In the genomic region with DNA sequence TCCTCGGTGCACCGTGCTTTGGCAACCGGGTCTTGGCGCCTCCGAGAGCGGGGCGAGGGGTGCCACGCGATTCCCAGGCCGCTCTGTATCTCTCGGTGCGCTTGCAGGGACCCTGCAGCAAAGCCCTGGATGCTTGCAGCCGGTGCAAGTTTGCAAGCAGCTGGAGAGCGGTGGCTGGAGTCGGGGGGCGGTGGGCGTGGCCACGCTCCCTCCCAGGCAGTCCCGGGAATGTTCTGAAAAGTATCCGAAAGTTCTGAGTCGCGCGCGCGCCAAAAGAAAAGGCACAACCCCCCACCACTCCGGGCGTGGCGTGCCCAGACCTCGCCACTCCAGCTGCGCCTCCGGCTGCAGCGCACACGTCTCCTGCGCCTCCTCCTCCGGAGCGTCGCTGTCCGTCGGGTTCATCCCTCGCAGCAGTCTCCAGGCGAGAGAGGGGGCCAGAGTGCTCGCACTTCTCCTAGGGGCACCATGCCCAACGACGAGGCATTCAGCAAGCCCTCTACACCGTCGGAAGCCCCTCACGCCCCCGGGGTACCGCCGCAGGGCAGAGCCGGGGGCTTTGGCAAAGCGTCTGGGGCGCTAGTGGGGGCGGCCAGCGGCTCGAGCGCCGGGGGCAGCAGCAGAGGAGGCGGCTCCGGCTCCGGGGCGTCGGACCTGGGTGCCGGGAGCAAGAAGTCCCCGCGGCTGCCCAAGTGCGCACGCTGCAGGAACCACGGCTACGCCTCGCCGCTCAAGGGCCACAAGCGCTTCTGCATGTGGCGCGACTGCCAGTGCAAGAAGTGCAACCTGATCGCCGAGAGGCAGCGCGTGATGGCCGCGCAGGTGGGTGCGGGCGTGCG, we compare ENCODE assay signal across 11 cellular contexts. TPM values are rescaled to one million over a fixed set of nuclear protein-coding genes. Genes with fewer than 3 reads are reported as not detected.
DNase-seq lines count a peak whose midpoint lies in the region; ATAC-seq and TF ChIP-seq lines count a peak whose summit lies in the region.
"Had no signal": no experiment of that assay in that cellular context is flagged by ENCODE, and none has a peak within 500 bp of the region (broad histone marks: within the 10 kb centered on the region; RNA-seq: fewer than 3 reads in every experiment).

Gene DMRT1 (plus strand): TSS at position 327 of the 839 bp plus-strand sequence. CDS start 142 bp downstream, at position 469.

- H3K4me1 ChIP-seq in hepatocyte (ENCODE audit: insufficient read depth) (peaks cover 5% of the 10 kb centered on the region), spleen (peaks cover 5 to 30% (median 20%) of the 10 kb centered on the region in 6 donors)

- H3K4me2 ChIP-seq in hepatocyte: peak within 1 kb of the TSS; percentile 70

- no peak within 1 kb of the TSS for H2AFZ ChIP-seq in hepatocyte

- H4K20me1 ChIP-seq in hepatocyte (ENCODE audit: insufficient read depth, poor library complexity, severe bottlenecking): no peaks in the 10 kb centered on the region

- no peaks in the 10 kb centered on the region for H3K79me2 ChIP-seq in hepatocyte

- WGBS in hepatocyte (ENCODE audit: low lambda C conversion rate, missing lambda C conversion rate): 4% methylated on average over 82 of the region's 84 CpGs
- WGBS in spleen, 5 donors: 2 to 7% (median 4%) methylated on average over 22 to 84 of the region's 84 CpGs

- H3K9me3 ChIP-seq in hepatocyte (ENCODE audit: low read depth) (no peaks in the 10 kb centered on the region), spleen (no peaks in the 10 kb centered on the region)

- H3K4me3 ChIP-seq in hepatocyte (no peak within 1 kb of the TSS), spleen (peak within 1 kb of the TSS in 2 of 8 donors; percentile 10 to 44)

- intact Hi-C loops in spleen (cut with DNase I; ENCODE audit: low total_unique reads): no loop called here

- no peak within 1 kb of the TSS for H3K27ac ChIP-seq in hepatocyte
- H3K27ac ChIP-seq in spleen: no peak within 1 kb of the TSS

- H3K9me2 ChIP-seq in hepatocyte (replicated peaks; ENCODE audit: insufficient read depth): no peaks in the 10 kb centered on the region

- H3K36me3 ChIP-seq in hepatocyte (replicated peaks; ENCODE audit: insufficient read depth, low read depth) (no peaks in the 10 kb centered on the region), spleen (no peaks in the 10 kb centered on the region)

- peak; percentile 22 for DNase-seq in NCI-H510A (lab: John Stamatoyannopoulos, UW)
- DNase-seq in NCI-H510A treated with DMSO at 0.1 percent for 48 hours (lab: John Stamatoyannopoulos, UW): no peak
- DNase-seq in NCI-H1105 treated with DMSO at 0.1 percent for 48 hours (lab: John Stamatoyannopoulos, UW): peak; percentile 21
- peak; percentile 13 for DNase-seq in hepatocyte (ENCODE audit: low spot score)
- peak; percentile 76 for DNase-seq in spleen
- no peak for DNase-seq in activated CD4-positive, CD25-positive, alpha-beta regulatory T cell treated with anti-CD3 and anti-CD28 coated beads, Interleukin-2, amount 50 U/mL, for 72 hours
- DNase-seq: amniotic stem cell, MM.1S had no signal

- ATAC-seq in GM19467 (IDR thresholded peaks at IDR 0.05; ENCODE audit: unreplicated experiment) (no peak), GM19452 (IDR thresholded peaks at IDR 0.05; ENCODE audit: unreplicated experiment) (no peak)

- peaks cover 61% of the 10 kb centered on the region for H3K27me3 ChIP-seq in hepatocyte
- H3K27me3 ChIP-seq in spleen (replicated peaks in 1 of 7): peaks cover 3 to 97% (median 51%) of the 10 kb centered on the region in 7 donors

- TF ChIP-seq CTCF in hepatocyte (IDR thresholded peaks at IDR 0.05; ENCODE audit: poor library complexity) (no peak), spleen (IDR thresholded peaks at IDR 0.05 in 8 of 11, conservative IDR thresholded peaks at IDR 0.05 in 3 of 11) (peak in 1 of 11 experiments; percentile 13)

- TF ChIP-seq POLR2A in spleen (IDR thresholded peaks at IDR 0.05): no peak

RNA-seq across cellular contexts. Expression of gene DMRT1, which starts in this region (rescaled TPM):
- total RNA-seq in hepatocyte: 0.24 TPM in 1 of 2 replicates, not detected in the other
- not detected in 2 replicates for polyA plus RNA-seq in hepatocyte
- total RNA-seq in spleen: not detected
- polyA plus RNA-seq in spleen: not detected
- total RNA-seq: T-helper 2 cell treated with Interferon-gamma antibody and Interleukin-4, amounts not matched to agents 100 ng/mL and 5 ng/mL, for 36 hours had no signal

Comparison
In these comparisons a context has a peak if more than half of its experiments do, and no peak if none do; other contexts are left out.
1. DNase-seq: peak in NCI-H510A (single experiment) and NCI-H1105 treated with DMSO at 0.1 percent for 48 hours (single experiment); none in NCI-H510A treated with DMSO at 0.1 percent for 48 hours (single experiment) and activated CD4-positive, CD25-positive, alpha-beta regulatory T cell treated with anti-CD3 and anti-CD28 coated beads, Interleukin-2, amount 50 U/mL, for 72 hours (single experiment).
2. Peak in DNase-seq and H3K4me2 ChIP-seq in hepatocyte; RNA of the gene not detected or under 1 TPM.
3. Peak in DNase-seq in spleen; RNA of the gene not detected or under 1 TPM.